8 cellular contexts compared by ENCODE assay signal in genomic region chr19:48469056-48469881, GRCh38. TPM values are rescaled to one million over a fixed set of nuclear protein-coding genes. Genes with fewer than 3 reads are reported as not detected.
A peak's percentile ranks its signal among the peaks of the same experiment; 100 is the strongest.
DNase-seq lines count a peak whose midpoint lies in the region; ATAC-seq and TF ChIP-seq lines count a peak whose summit lies in the region.

Gene CYTH2, plus strand, starts transcription at chr19:48469369. Its CDS starts 139 bp downstream, at chr19:48469508.

- POLR2A ChIA-PET in AG04449 (lab: Yijun Ruan, JAX), result interaction anchor here (0.7 kb wide), 1 partner anchor 11 kb away, joined by 3 read pairs; no protein-coding TSS in a partner anchor
- POLR2A ChIA-PET in activated B cell treated with CpG ODN at 0.5 μM for 24 hours (lab: Charles Lee), result interaction anchor here (1.4 to 1.5 kb wide), 3 partner anchors 10 to 24 kb away, joined by 4 to 6 read pairs (median 4); no protein-coding TSS in a partner anchor

- H3K4me3 Mint-ChIP-seq in activated B cell treated with CpG ODN at 0.5 μM for 24 hours, result peak within 1 kb of the TSS; percentile 90
- peak within 1 kb of the TSS; percentile 87 to 95 (median 94) for H3K4me3 Mint-ChIP-seq in immature natural killer cell

- H3K36me3 Mint-ChIP-seq in activated B cell treated with CpG ODN at 0.5 μM for 24 hours (ENCODE audit: low read depth), result peaks cover 38% of the 10 kb centered on the region
- peaks cover 0 to 9% (median 1%) of the 10 kb centered on the region in 3 donors for H3K36me3 Mint-ChIP-seq in immature natural killer cell

- intact Hi-C loops in activated B cell treated with CpG ODN at 0.5 μM for 24 hours (cut with micrococcal nuclease), result loop anchor here (1.0 to 2.0 kb wide), 6 partner anchors 11 to 148 kb away; partner anchors contain the start of genes GRWD1, KDELR1 and SYNGR4

- H3K27me3 Mint-ChIP-seq in activated B cell treated with CpG ODN at 0.5 μM for 24 hours, result no peaks in the 10 kb centered on the region
- H3K27me3 Mint-ChIP-seq in immature natural killer cell (ENCODE audit: low read depth in 3 of 3), result peaks cover 2 to 13% (median 8%) of the 10 kb centered on the region in 3 donors

- CTCF ChIA-PET in AG04449 (lab: Yijun Ruan, JAX) (interaction anchor here (1.7 to 1.8 kb wide), 4 partner anchors 18 to 119 kb away, joined by 6 to 17 read pairs (median 8); no protein-coding TSS in a partner anchor), activated B cell treated with CpG ODN at 0.5 μM for 24 hours (lab: Charles Lee) (interaction anchor here (1.5 kb wide), 1 partner anchor 21 kb away, joined by 9 read pairs; no protein-coding TSS in a partner anchor)

- no peak for TF ChIP-seq CTCF in AG04449 (IDR thresholded peaks at IDR 0.05; ENCODE audit: insufficient read depth, low read length, missing control alignments)
- TF ChIP-seq CTCF in activated B cell treated with CpG ODN at 0.5 μM for 24 hours (IDR thresholded peaks at IDR 0.05), result no peak
- TF ChIP-seq CTCF in cardiac fibroblast (IDR thresholded peaks at IDR 0.05; ENCODE audit: low read depth, low read length), result no peak

- peak within 1 kb of the TSS; percentile 94 for H3K27ac Mint-ChIP-seq in activated B cell treated with CpG ODN at 0.5 μM for 24 hours
- peak within 1 kb of the TSS; percentile 75 to 95 (median 88) for H3K27ac Mint-ChIP-seq in immature natural killer cell

- in situ Hi-C loops in GM18951 (cut with MboI; ENCODE audit: low sequenced_read_pairs, unreplicated experiment), result no loop called here

- H3K4me3 ChIP-seq in AG04449 (ENCODE audit: low read depth, low read length) (peak within 1 kb of the TSS; percentile 84), cardiac fibroblast (replicated peaks in 1 of 2; ENCODE audit: low read depth in 2 of 2, low read length in 2 of 2) (peak within 1 kb of the TSS; percentile 91 to 93)

- H3K9me3 Mint-ChIP-seq in activated B cell treated with CpG ODN at 0.5 μM for 24 hours, result no peaks in the 10 kb centered on the region
- no peaks in the 10 kb centered on the region for H3K9me3 Mint-ChIP-seq in immature natural killer cell

- H3K4me1 Mint-ChIP-seq in activated B cell treated with CpG ODN at 0.5 μM for 24 hours, result peaks cover 27% of the 10 kb centered on the region
- peaks cover 25 to 31% of the 10 kb centered on the region in 2 donors for H3K4me1 Mint-ChIP-seq in immature natural killer cell

- peak; percentile 85 for TF ChIP-seq POLR2A in GM18951 (IDR thresholded peaks at IDR 0.05; ENCODE audit: extremely low read depth, insufficient read depth, insufficient read length)

- ATAC-seq in HG03196 (IDR thresholded peaks at IDR 0.05; ENCODE audit: unreplicated experiment) (peak; percentile 86), activated B cell treated with CpG ODN at 0.5 μM for 24 hours (ENCODE audit: low read depth) (peak; percentile 88)

- DNase-seq in AG04449 (ENCODE audit: low read depth, low spot score), result peak; percentile 100
- peak; percentile 100 for DNase-seq in NCI-H226
- DNase-seq in activated B cell treated with CpG ODN at 0.5 μM for 24 hours, result peak; percentile 95
- peak; percentile 100 for DNase-seq in cardiac fibroblast (ENCODE audit: low read depth in 2 of 2)
- peak; percentile 100 for DNase-seq in immature natural killer cell
- DNase-seq in stimulated activated CD4-positive, alpha-beta T cell treated with anti-CD3 and anti-CD28 coated beads, Interleukin-12 subunit alpha, Interleukin-12 subunit beta, amount 100 ng/mL, for 24 hours (ENCODE audit: low read depth in 2 of 2), result peak; percentile 99

RNA-seq across cellular contexts. Expression of gene CYTH2, which starts in this region (rescaled TPM):
- total RNA-seq in activated B cell treated with CpG ODN at 0.5 μM for 24 hours, result 35.6 and 40.5 TPM in 2 replicates
- polyA plus RNA-seq in immature natural killer cell, result 10 to 100 TPM; 14.4 to 37.6 (median 29.6) TPM

Comparison
In these comparisons a context has a peak if more than half of its experiments do, and no peak if none do; other contexts are left out.
1. Peak in every context shown above with its lines: DNase-seq, ATAC-seq and H3K4me3 ChIP-seq.